26 cellular contexts compared by ENCODE assay signal in the genomic region with DNA sequence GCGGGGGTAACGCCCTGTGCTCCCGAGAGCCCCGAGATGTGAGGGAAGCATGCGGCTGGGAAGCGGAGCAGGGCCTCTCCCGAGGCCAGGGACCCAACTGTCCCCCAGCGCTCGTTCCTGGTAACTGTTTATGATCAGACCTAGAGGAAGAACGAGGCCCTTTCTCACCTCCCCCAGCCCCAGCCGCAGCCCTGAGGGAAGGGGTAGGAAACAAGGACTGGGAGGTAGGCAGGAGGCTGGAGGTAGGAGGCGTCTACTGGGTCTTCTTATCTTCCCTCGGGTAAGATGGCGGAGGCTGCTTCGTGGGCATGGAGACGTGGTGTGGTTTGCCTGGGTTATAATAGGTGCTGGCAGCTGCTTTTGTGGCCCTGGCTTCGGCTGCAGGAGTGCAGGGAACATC.
"Had no signal": no experiment of that assay in that cellular context is flagged by ENCODE, and none has a peak within 500 bp of the region (broad histone marks: within the 10 kb centered on the region; RNA-seq: fewer than 3 reads in every experiment).

No MANE protein-coding gene starts in this region.

- DNase-seq: stimulated activated CD4-positive, alpha-beta T cell treated with anti-CD3 and anti-CD28 coated beads, Interleukin-2, amount 100 ng/mL, for 48 hours; stimulated activated CD4-positive, alpha-beta T cell treated with anti-CD3 and anti-CD28 coated beads, Interleukin-4, amount 100 ng/mL, for 1 hour; stimulated activated CD4-positive, alpha-beta T cell treated with anti-CD3 and anti-CD28 coated beads, Interleukin-4, amount 100 ng/mL, for 24 hours; stimulated activated CD4-positive, alpha-beta T cell treated with anti-CD3 and anti-CD28 coated beads, Interleukin-4, amount 100 ng/mL, for 4 hours; stimulated activated CD8-positive, alpha-beta memory T cell treated with anti-CD3 and anti-CD28 coated beads, Interleukin-4, amount 100 ng/mL, for 48 hours; stimulated activated naive B cell treated with anti-CD40 and anti-IgM and Interleukin-4, amounts not matched to agents 10 μg/mL and 1 μg/mL and 100 μg/mL, for 72 hours; stimulated activated naive CD4-positive, alpha-beta T cell; stimulated activated naive CD4-positive, alpha-beta T cell treated with Interleukin-2 at 50 U/mL for 16 hours; stimulated activated naive CD8-positive, alpha-beta T cell treated with anti-CD3 and anti-CD28 coated beads, Interleukin-15, amount 100 ng/mL, for 72 hours; stimulated activated naive CD8-positive, alpha-beta T cell treated with anti-CD3 and anti-CD28 coated beads, Interleukin-15, Interleukin-2, amounts not matched to agents 100 U/mL and 50 U/mL, for 24 hours; stomach; substantia nigra; thyroid gland; tibial artery; transverse colon; trophoblast cell; upper lobe of right lung; uterus had no signal

- H3K4me1 ChIP-seq: stomach, suprapubic skin, thyroid gland, tibial artery, tibial nerve, transverse colon, upper lobe of left lung, upper lobe of right lung, uterus, vagina had no signal

- FAIRE-seq: urothelium cell line had no signal

- H3K4me3 ChIP-seq: stomach, suprapubic skin, thoracic aorta, thyroid gland, tibial artery, tibial nerve, transverse colon, upper lobe of left lung, upper lobe of right lung, uterus, vagina had no signal

- H3K9me3 ChIP-seq: suprapubic skin, thoracic aorta, thyroid gland, tibial artery, transverse colon, upper lobe of right lung, uterus, vagina had no signal

- H3K36me3 ChIP-seq: stomach, suprapubic skin, thoracic aorta, thyroid gland, tibial artery, tibial nerve, transverse colon, upper lobe of left lung, upper lobe of right lung, uterus, vagina had no signal

- H3K27ac ChIP-seq: stomach, suprapubic skin, thoracic aorta, thyroid gland, tibial artery, tibial nerve, transverse colon, upper lobe of left lung, upper lobe of right lung, uterus, vagina had no signal

- H3K27me3 ChIP-seq: stomach, suprapubic skin, thyroid gland, tibial nerve, transverse colon, upper lobe of left lung, upper lobe of right lung, uterus, vagina had no signal

- ATAC-seq: stimulated activated effector memory CD8-positive, alpha-beta T cell treated with anti-CD3 and anti-CD28 coated beads, Interleukin-12 subunit alpha, Interleukin-12 subunit beta, amount 100 ng/mL, for 72 hours; stimulated activated memory B cell treated with anti-CD40 and anti-IgM and Interleukin-4, amounts not matched to agents 10 μg/mL and 1 μg/mL and 100 μg/mL, for 72 hours; stimulated activated naive B cell treated with anti-CD40 and anti-IgM and Interleukin-4, amounts not matched to agents 10 μg/mL and 1 μg/mL and 100 μg/mL, for 72 hours; stimulated activated naive CD8-positive, alpha-beta T cell treated with anti-CD3 and anti-CD28 coated beads, Interleukin-15, amount 100 ng/mL, for 72 hours; stimulated activated naive CD8-positive, alpha-beta T cell treated with anti-CD3 and anti-CD28 coated beads, Interleukin-15, Interleukin-2, amounts not matched to agents 100 U/mL and 50 U/mL, for 24 hours had no signal
